In genomic region chr14:76391981-76392690, GRCh38 we compare ENCODE assay signal across 19 cellular contexts. TPM values are rescaled to one million over a fixed set of nuclear protein-coding genes. Genes with fewer than 3 reads are reported as not detected.
"Had no signal": no experiment of that assay in that cellular context is flagged by ENCODE, and none has a peak within 500 bp of the region (broad histone marks: within the 10 kb centered on the region; RNA-seq: fewer than 3 reads in every experiment).

No MANE protein-coding gene starts in this region.

- H3K27me3 ChIP-seq: ovary had no signal

- H3K9me3 Mint-ChIP-seq: activated CD4-positive, alpha-beta memory T cell treated with anti-CD3 and anti-CD28 coated beads for 36 hours; activated T-helper 1 cell treated with anti-CD3 and anti-CD28 coated beads, Interleukin-12 subunit alpha, Interleukin-12 subunit beta, Interleukin-2, Interleukin-4 antibody, amounts not matched to agents 30 ng/mL and 10 ng/mL and 1 ng/mL, durations not matched to agents 14 hours and 24 hours and 36 hours; effector memory CD8-positive, alpha-beta T cell; naive B cell; neural crest cell; stimulated activated naive B cell treated with anti-CD40 and anti-IgM and Interleukin-4, amounts not matched to agents 10 μg/mL and 1 μg/mL and 100 μg/mL, for 72 hours had no signal

- H3K4me1 ChIP-seq: sigmoid colon, spleen, tibial artery had no signal

- ATAC-seq: effector memory CD8-positive, alpha-beta T cell; mucosa of descending colon; stimulated activated naive B cell treated with anti-CD40 and anti-IgM and Interleukin-4, amounts not matched to agents 10 μg/mL and 1 μg/mL and 100 μg/mL, for 72 hours had no signal

- DNase-seq: activated CD4-positive, alpha-beta memory T cell treated with anti-CD3 and anti-CD28 coated beads for 36 hours; activated gamma-delta T cell treated with Interleukin-2 at 50 U/mL for 16 hours; activated T-cell treated with anti-CD3 and anti-CD28 coated beads for 4 hours; dermis blood vessel endothelial cell; effector memory CD8-positive, alpha-beta T cell; kidney glomerular epithelial cell; mesenchymal stem cell; mucosa of descending colon; naive B cell; ovary; sigmoid colon; spleen; stimulated activated naive B cell treated with anti-CD40 and anti-IgM and Interleukin-4, amounts not matched to agents 10 μg/mL and 1 μg/mL and 100 μg/mL, for 72 hours; tibial artery had no signal

- H3K27ac Mint-ChIP-seq: activated CD4-positive, alpha-beta memory T cell treated with anti-CD3 and anti-CD28 coated beads for 36 hours; activated naive CD8-positive, alpha-beta T cell; activated T-helper 1 cell treated with anti-CD3 and anti-CD28 coated beads, Interleukin-12 subunit alpha, Interleukin-12 subunit beta, Interleukin-2, Interleukin-4 antibody, amounts not matched to agents 30 ng/mL and 10 ng/mL and 1 ng/mL, durations not matched to agents 14 hours and 24 hours and 36 hours; effector memory CD8-positive, alpha-beta T cell; naive B cell; stimulated activated naive B cell treated with anti-CD40 and anti-IgM and Interleukin-4, amounts not matched to agents 10 μg/mL and 1 μg/mL and 100 μg/mL, for 72 hours had no signal

- H3K9me3 ChIP-seq: mucosa of descending colon, ovary, sigmoid colon, spleen, tibial artery had no signal

- H3K36me3 ChIP-seq: ovary, sigmoid colon, spleen, tibial artery had no signal

- H3K36me3 Mint-ChIP-seq: activated CD4-positive, alpha-beta memory T cell treated with anti-CD3 and anti-CD28 coated beads for 36 hours; activated naive CD8-positive, alpha-beta T cell; naive B cell; stimulated activated naive B cell treated with anti-CD40 and anti-IgM and Interleukin-4, amounts not matched to agents 10 μg/mL and 1 μg/mL and 100 μg/mL, for 72 hours had no signal

- H3K27ac ChIP-seq: ovary, sigmoid colon, spleen, tibial artery had no signal

- H3K4me1 Mint-ChIP-seq: neural crest cell had no signal

- H3K4me3 ChIP-seq: mucosa of descending colon, ovary, sigmoid colon, spleen, tibial artery had no signal

- H3K4me3 Mint-ChIP-seq: activated CD4-positive, alpha-beta memory T cell treated with anti-CD3 and anti-CD28 coated beads for 36 hours; activated naive CD8-positive, alpha-beta T cell; activated T-helper 1 cell treated with anti-CD3 and anti-CD28 coated beads, Interleukin-12 subunit alpha, Interleukin-12 subunit beta, Interleukin-2, Interleukin-4 antibody, amounts not matched to agents 30 ng/mL and 10 ng/mL and 1 ng/mL, durations not matched to agents 14 hours and 24 hours and 36 hours; effector memory CD8-positive, alpha-beta T cell; neural crest cell; stimulated activated naive B cell treated with anti-CD40 and anti-IgM and Interleukin-4, amounts not matched to agents 10 μg/mL and 1 μg/mL and 100 μg/mL, for 72 hours had no signal

RNA-seq across cellular contexts. Expression of gene ESRRB, which starts 16.2 kb away (rescaled TPM):
- total RNA-seq: dermis blood vessel endothelial cell, fibroblast of lung, urinary bladder had no signal
- polyA plus RNA-seq: fibroblast of lung, ovary had no signal
